ENCODE assay signal across 17 cellular contexts in genomic region chr17:43734376-43734775, GRCh38. TPM values are rescaled to one million over a fixed set of nuclear protein-coding genes. Genes with fewer than 3 reads are reported as not detected.
DNase-seq lines count a peak whose midpoint lies in the region; ATAC-seq, FAIRE-seq and TF ChIP-seq lines count a peak whose summit lies in the region.
"Had no signal": no experiment of that assay in that cellular context is flagged by ENCODE, and none has a peak within 500 bp of the region (broad histone marks: within the 10 kb centered on the region; RNA-seq: fewer than 3 reads in every experiment).

No MANE protein-coding gene starts in this region.

- H3K4me1 ChIP-seq in ACC112 (ENCODE audit: control insufficient read depth, insufficient read depth, low read length, unreplicated experiment) (peaks cover 33% of the 10 kb centered on the region), astrocyte (ENCODE audit: insufficient read depth, low read length) (peaks cover 26% of the 10 kb centered on the region)
- H3K4me1 ChIP-seq: gastrocnemius medialis had no signal

- TF ChIP-seq CTCF in astrocyte (IDR thresholded peaks at IDR 0.05; ENCODE audit: insufficient read depth, low read depth, low read length), result no peak
- no peak for TF ChIP-seq CTCF in foreskin fibroblast (IDR thresholded peaks at IDR 0.05; ENCODE audit: low read depth, low read length)

- no peak for ATAC-seq in esophagus mucosa
- ATAC-seq in GM18520 (IDR thresholded peaks at IDR 0.05; ENCODE audit: unreplicated experiment), result no peak
- ATAC-seq in activated T-helper 17 cell treated with anti-CD3 and anti-CD28 coated beads, Interleukin-2, amount 50 U/mL, for 72 hours (replicated peaks), result no peak
- ATAC-seq: gastrocnemius medialis, Panc1 had no signal

- H3K4me3 ChIP-seq in ACC112 (ENCODE audit: low read depth, low read length) (no peak overlapping the region), astrocyte (ENCODE audit: insufficient read depth, low read depth, low read length) (no peak overlapping the region), foreskin fibroblast (ENCODE audit: low read depth in 1 of 2, low read length in 2 of 2) (no peak overlapping the region)
- H3K4me3 ChIP-seq: gastrocnemius medialis, thoracic aorta had no signal

- peak overlapping the region; percentile 16; the same call in 1 of the 2 replicates for H3K27ac ChIP-seq in ACC112 (ENCODE audit: low read depth, low read length)
- H3K27ac ChIP-seq in astrocyte (ENCODE audit: low read depth, low read length), result peak overlapping the region; percentile 24
- H3K27ac ChIP-seq: gastrocnemius medialis, thoracic aorta had no signal

- H3K4me2 ChIP-seq in astrocyte (ENCODE audit: low read length), result peak overlapping the region; percentile 49

- H3K9me3 ChIP-seq in astrocyte (ENCODE audit: insufficient read depth, low read depth, low read length), result no peaks in the 10 kb centered on the region
- H3K9me3 ChIP-seq: gastrocnemius medialis, thoracic aorta had no signal

- H3K9me3 Mint-ChIP-seq in astrocyte (ENCODE audit: unreplicated experiment), result peaks cover 2% of the 10 kb centered on the region
- H3K9me3 Mint-ChIP-seq in activated T-helper 17 cell treated with anti-CD3 and anti-CD28 coated beads, Interleukin-2, amount 50 U/mL, for 72 hours, result no peaks in the 10 kb centered on the region
- H3K9me3 Mint-ChIP-seq: activated naive CD8-positive, alpha-beta T cell treated with anti-CD3 and anti-CD28 coated beads for 36 hours; dendritic cell treated with granulocyte-macrophage colony-stimulating factor and Interleukin-4, amounts not matched to agents 40 ng/mL and 50 ng/mL, for 4 days had no signal

- peaks cover 22% of the 10 kb centered on the region for H3K4me1 Mint-ChIP-seq in astrocyte (ENCODE audit: low read depth, unreplicated experiment)
- H3K4me1 Mint-ChIP-seq in activated T-helper 17 cell treated with anti-CD3 and anti-CD28 coated beads, Interleukin-2, amount 50 U/mL, for 72 hours, result no peaks in the 10 kb centered on the region
- H3K4me1 Mint-ChIP-seq: activated naive CD8-positive, alpha-beta T cell treated with anti-CD3 and anti-CD28 coated beads for 36 hours; immature natural killer cell had no signal

- no peaks in the 10 kb centered on the region for H3K36me3 ChIP-seq in ACC112 (ENCODE audit: insufficient read depth, low read length)
- H3K36me3 ChIP-seq in astrocyte (ENCODE audit: insufficient read depth, low read length), result no peaks in the 10 kb centered on the region
- H3K36me3 ChIP-seq: gastrocnemius medialis, thoracic aorta had no signal

- H3K27me3 Mint-ChIP-seq in astrocyte (ENCODE audit: low read depth, unreplicated experiment), result no peaks in the 10 kb centered on the region
- peaks cover 14% of the 10 kb centered on the region for H3K27me3 Mint-ChIP-seq in activated T-helper 17 cell treated with anti-CD3 and anti-CD28 coated beads, Interleukin-2, amount 50 U/mL, for 72 hours

- no peak overlapping the region for H3K27ac Mint-ChIP-seq in astrocyte (ENCODE audit: unreplicated experiment)
- H3K27ac Mint-ChIP-seq in activated T-helper 17 cell treated with anti-CD3 and anti-CD28 coated beads, Interleukin-2, amount 50 U/mL, for 72 hours, result no peak overlapping the region
- H3K27ac Mint-ChIP-seq: activated naive CD8-positive, alpha-beta T cell treated with anti-CD3 and anti-CD28 coated beads for 36 hours; dendritic cell treated with granulocyte-macrophage colony-stimulating factor and Interleukin-4, amounts not matched to agents 40 ng/mL and 50 ng/mL, for 4 days; immature natural killer cell had no signal

- DNase-seq in H4 (ENCODE audit: low spot score) (peak; percentile 81), astrocyte (ENCODE audit: low read depth) (peak; percentile 95), foreskin fibroblast (peak; percentile 88 to 93), NCI-H1930 (lab: John Stamatoyannopoulos, UW) (no peak)
- DNase-seq: activated naive CD8-positive, alpha-beta T cell treated with anti-CD3 and anti-CD28 coated beads for 36 hours; gastrocnemius medialis; immature natural killer cell; NCI-H446; posterior cingulate gyrus; T-helper 2 cell had no signal

- H4K20me1 ChIP-seq in astrocyte (ENCODE audit: insufficient read depth, low read length), result no peaks in the 10 kb centered on the region

- H2AFZ ChIP-seq in ACC112 (ENCODE audit: low read length, unreplicated experiment) (no peak overlapping the region), astrocyte (ENCODE audit: low read depth, low read length) (no peak overlapping the region)

- H3K9ac ChIP-seq in astrocyte (ENCODE audit: low read length), result peak overlapping the region; percentile 21

- H3K79me2 ChIP-seq in ACC112 (ENCODE audit: control insufficient read depth, insufficient read depth, low read length, unreplicated experiment) (no peaks in the 10 kb centered on the region), astrocyte (ENCODE audit: insufficient read depth, low read length) (no peaks in the 10 kb centered on the region)

- peak; percentile 96 for FAIRE-seq in astrocyte (lab: Jason Lieb, UNC)

- H3K36me3 Mint-ChIP-seq in astrocyte (ENCODE audit: low read depth, unreplicated experiment), result no peaks in the 10 kb centered on the region
- H3K36me3 Mint-ChIP-seq in activated T-helper 17 cell treated with anti-CD3 and anti-CD28 coated beads, Interleukin-2, amount 50 U/mL, for 72 hours (ENCODE audit: low read depth), result no peaks in the 10 kb centered on the region
- H3K36me3 Mint-ChIP-seq: activated naive CD8-positive, alpha-beta T cell treated with anti-CD3 and anti-CD28 coated beads for 36 hours; immature natural killer cell had no signal

- H3K27me3 ChIP-seq in ACC112 (ENCODE audit: insufficient read depth, low read length) (no peaks in the 10 kb centered on the region), astrocyte (ENCODE audit: insufficient read depth, low read length) (no peaks in the 10 kb centered on the region)
- H3K27me3 ChIP-seq: gastrocnemius medialis had no signal

- no peak overlapping the region for H3K4me3 Mint-ChIP-seq in astrocyte (ENCODE audit: unreplicated experiment)
- no peak overlapping the region for H3K4me3 Mint-ChIP-seq in activated T-helper 17 cell treated with anti-CD3 and anti-CD28 coated beads, Interleukin-2, amount 50 U/mL, for 72 hours
- H3K4me3 Mint-ChIP-seq: activated naive CD8-positive, alpha-beta T cell treated with anti-CD3 and anti-CD28 coated beads for 36 hours; dendritic cell treated with granulocyte-macrophage colony-stimulating factor and Interleukin-4, amounts not matched to agents 40 ng/mL and 50 ng/mL, for 4 days; immature natural killer cell had no signal

RNA-seq across cellular contexts. Expression of gene SOST, which starts 24.2 kb away (rescaled TPM):
- total RNA-seq in H4 (2014; rRNA removed; shearing (Covaris generic)), result 4.2 and 6.1 TPM in 2 replicates
- total RNA-seq in astrocyte (not detected in 2 replicates), esophagus mucosa (not detected)
- total RNA-seq in activated T-helper 17 cell treated with anti-CD3 and anti-CD28 coated beads, Interleukin-2, amount 50 U/mL, for 72 hours, result not detected
- total RNA-seq: activated naive CD8-positive, alpha-beta T cell treated with anti-CD3 and anti-CD28 coated beads for 36 hours; gastrocnemius medialis had no signal

RNA-seq across cellular contexts. Expression of gene DUSP3, which starts 44.4 kb away (rescaled TPM):
- total RNA-seq in H4 (2014; rRNA removed; shearing (Covaris generic)), result 34.3 and 37.3 TPM in 2 replicates
- total RNA-seq in astrocyte (63.3 and 71.6 TPM in 2 replicates), esophagus mucosa (36.3 TPM)
- total RNA-seq in activated T-helper 17 cell treated with anti-CD3 and anti-CD28 coated beads, Interleukin-2, amount 50 U/mL, for 72 hours, result 10 to 100 TPM; 10.5 to 21.5 TPM

RNA-seq across cellular contexts. Expression of gene CFAP97D1, which starts 45.9 kb away (rescaled TPM):
- not detected in 2 replicates for total RNA-seq in H4 (2014; rRNA removed; shearing (Covaris generic))
- 0.16 TPM in 1 of 2 replicates, not detected in the other for total RNA-seq in astrocyte
- total RNA-seq in esophagus mucosa, result not detected
- not detected for total RNA-seq in activated T-helper 17 cell treated with anti-CD3 and anti-CD28 coated beads, Interleukin-2, amount 50 U/mL, for 72 hours
- total RNA-seq: activated naive CD8-positive, alpha-beta T cell treated with anti-CD3 and anti-CD28 coated beads for 36 hours; gastrocnemius medialis; thoracic aorta had no signal

Comparison
In these comparisons a context has a peak if more than half of its experiments do, and no peak if none do; other contexts are left out.
1. DNase-seq: peak in H4 (single experiment), astrocyte (single experiment) and foreskin fibroblast (2 of 2); none in NCI-H1930 (0 of 2).